ENCODE assay signal across 14 cellular contexts in genomic region chr5:119359737-119360413, GRCh38. TPM values are rescaled to one million over a fixed set of nuclear protein-coding genes. Genes with fewer than 3 reads are reported as not detected.
DNase-seq lines count a peak whose midpoint lies in the region; ATAC-seq lines count a peak whose summit lies in the region.
"Had no signal": no experiment of that assay in that cellular context is flagged by ENCODE, and none has a peak within 500 bp of the region (broad histone marks: within the 10 kb centered on the region; RNA-seq: fewer than 3 reads in every experiment).

No MANE protein-coding gene starts in this region.

- H3K27me3 Mint-ChIP-seq in stimulated activated naive CD8-positive, alpha-beta T cell treated with anti-CD3 and anti-CD28 coated beads, Interleukin-15, Interleukin-2, amounts not matched to agents 100 ng/mL and 50 ng/mL, for 24 hours, result no peaks in the 10 kb centered on the region
- H3K27me3 Mint-ChIP-seq in activated T-helper 17 cell treated with anti-CD3 and anti-CD28 coated beads, Interleukin-2, amount 50 U/mL, for 72 hours, result no peaks in the 10 kb centered on the region

- H3K9me3 Mint-ChIP-seq in stimulated activated naive CD8-positive, alpha-beta T cell treated with anti-CD3 and anti-CD28 coated beads, Interleukin-15, Interleukin-2, amounts not matched to agents 100 ng/mL and 50 ng/mL, for 24 hours, result no peaks in the 10 kb centered on the region
- H3K9me3 Mint-ChIP-seq in activated T-helper 17 cell treated with anti-CD3 and anti-CD28 coated beads, Interleukin-2, amount 50 U/mL, for 72 hours, result no peaks in the 10 kb centered on the region

- H3K27ac Mint-ChIP-seq in stimulated activated naive CD8-positive, alpha-beta T cell treated with anti-CD3 and anti-CD28 coated beads, Interleukin-15, Interleukin-2, amounts not matched to agents 100 ng/mL and 50 ng/mL, for 24 hours, result peak overlapping the region; percentile 93
- H3K27ac Mint-ChIP-seq in activated T-helper 17 cell treated with anti-CD3 and anti-CD28 coated beads, Interleukin-2, amount 50 U/mL, for 72 hours, result peak overlapping the region; percentile 92

- peaks cover 89% of the 10 kb centered on the region for H3K4me1 Mint-ChIP-seq in stimulated activated naive CD8-positive, alpha-beta T cell treated with anti-CD3 and anti-CD28 coated beads, Interleukin-15, Interleukin-2, amounts not matched to agents 100 ng/mL and 50 ng/mL, for 24 hours (ENCODE audit: low read depth)
- peaks cover 55% of the 10 kb centered on the region for H3K4me1 Mint-ChIP-seq in activated T-helper 17 cell treated with anti-CD3 and anti-CD28 coated beads, Interleukin-2, amount 50 U/mL, for 72 hours

- ATAC-seq in stimulated activated naive CD8-positive, alpha-beta T cell treated with anti-CD3 and anti-CD28 coated beads, Interleukin-15, Interleukin-2, amounts not matched to agents 100 U/mL and 50 U/mL, for 24 hours, result no peak
- ATAC-seq in activated T-helper 17 cell treated with anti-CD3 and anti-CD28 coated beads, Interleukin-2, amount 50 U/mL, for 72 hours (replicated peaks), result no peak
- no peak for ATAC-seq in HG03442 (IDR thresholded peaks at IDR 0.05; ENCODE audit: unreplicated experiment)

- in situ Hi-C loops in KBM-7 (cut with MboI; ENCODE audit: low pct_unique_long_range_greater_than_20kb, low sequenced_read_pairs), result no loop called here

- peak overlapping the region; percentile 99 for H3K4me3 Mint-ChIP-seq in stimulated activated naive CD8-positive, alpha-beta T cell treated with anti-CD3 and anti-CD28 coated beads, Interleukin-15, Interleukin-2, amounts not matched to agents 100 ng/mL and 50 ng/mL, for 24 hours
- peak overlapping the region; percentile 85 for H3K4me3 Mint-ChIP-seq in activated T-helper 17 cell treated with anti-CD3 and anti-CD28 coated beads, Interleukin-2, amount 50 U/mL, for 72 hours
- H3K4me3 Mint-ChIP-seq: neural crest cell had no signal

- no peak for DNase-seq in stimulated activated naive CD8-positive, alpha-beta T cell treated with anti-CD3 and anti-CD28 coated beads, Interleukin-15, Interleukin-2, amounts not matched to agents 100 U/mL and 50 U/mL, for 24 hours
- DNase-seq in left kidney (ENCODE audit: low read depth, low spot score) (peak; percentile 20), KBM-7 (no peak), inferior parietal cortex (ENCODE audit: extremely low spot score) (no peak), NCI-H1105 treated with DMSO at 0.1 percent for 48 hours (lab: John Stamatoyannopoulos, UW) (no peak)
- DNase-seq: caudate nucleus, DMS79 treated with DMSO at 0.1 percent for 48 hours, Kasumi-1, Peyer's patch, T1000 had no signal

- peaks cover 84% of the 10 kb centered on the region for H3K36me3 Mint-ChIP-seq in stimulated activated naive CD8-positive, alpha-beta T cell treated with anti-CD3 and anti-CD28 coated beads, Interleukin-15, Interleukin-2, amounts not matched to agents 100 ng/mL and 50 ng/mL, for 24 hours (ENCODE audit: low read depth)
- H3K36me3 Mint-ChIP-seq in activated T-helper 17 cell treated with anti-CD3 and anti-CD28 coated beads, Interleukin-2, amount 50 U/mL, for 72 hours (ENCODE audit: low read depth), result peaks cover 94% of the 10 kb centered on the region

RNA-seq across cellular contexts. Expression of gene TNFAIP8, which starts 4.1 kb away (rescaled TPM):
- total RNA-seq in activated T-helper 17 cell treated with anti-CD3 and anti-CD28 coated beads, Interleukin-2, amount 50 U/mL, for 72 hours, result 100 to 1,000 TPM; 129 to 170 TPM
